ENCODE assay signal across 24 cellular contexts in the genomic region with DNA sequence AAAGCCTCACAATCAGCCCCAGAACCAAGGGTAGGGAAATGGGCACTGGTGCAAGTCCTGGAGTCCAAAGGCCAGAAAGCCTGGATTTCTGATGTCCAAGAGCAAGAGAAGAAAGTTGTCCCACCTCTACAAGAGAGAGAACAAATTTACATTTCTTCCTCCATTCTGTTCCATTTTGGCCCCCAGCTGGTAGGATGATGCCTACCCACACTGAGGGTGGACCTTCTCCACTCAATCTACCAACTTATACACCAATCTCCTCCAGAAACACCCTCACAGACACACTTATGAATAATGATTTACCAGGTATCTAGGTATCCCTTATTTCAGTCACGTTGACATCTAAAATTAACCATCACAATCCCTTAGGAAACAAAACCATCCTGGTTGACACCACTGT.
"Had no signal": no experiment of that assay in that cellular context is flagged by ENCODE, and none has a peak within 500 bp of the region (broad histone marks: within the 10 kb centered on the region; RNA-seq: fewer than 3 reads in every experiment).

No MANE protein-coding gene starts in this region.

- H3K4me3 Mint-ChIP-seq: activated B cell treated with CpG ODN at 0.5 μM for 24 hours; activated CD4-positive, alpha-beta memory T cell treated with anti-CD3 and anti-CD28 coated beads for 36 hours; activated CD8-positive, alpha-beta memory T cell treated with anti-CD3 and anti-CD28 coated beads, Interleukin-2, amount 10 ng/mL, durations not matched to agents 7 days and 5 days; activated naive CD4-positive, alpha-beta T cell treated with anti-CD3 and anti-CD28 coated beads, Interleukin-2, amount 50 U/mL, for 24 hours; activated T-cell treated with anti-CD3 and anti-CD28 coated beads, Interleukin-2, amount 50 U/mL, for 24 hours; brain had no signal

- H3K9me3 Mint-ChIP-seq: activated naive CD4-positive, alpha-beta T cell treated with anti-CD3 and anti-CD28 coated beads, Interleukin-2, amount 50 U/mL, for 24 hours had no signal

- DNase-seq: activated B cell treated with CpG ODN at 0.5 μM for 24 hours; activated CD4-positive, alpha-beta memory T cell treated with anti-CD3 and anti-CD28 coated beads for 36 hours; activated CD4-positive, alpha-beta T cell treated with anti-CD3 and anti-CD28 coated beads, Interleukin-2, amount 50 U/mL, for 1 hour; activated CD4-positive, CD25-positive, alpha-beta regulatory T cell treated with anti-CD3 and anti-CD28 coated beads, Interleukin-2, amount 50 U/mL, for 72 hours; activated CD8-positive, alpha-beta memory T cell treated with anti-CD3 and anti-CD28 coated beads, Interleukin-2, amount 10 ng/mL, durations not matched to agents 7 days and 5 days; activated gamma-delta T cell treated with Interleukin-2 at 50 U/mL for 16 hours; activated T-cell treated with anti-CD3 and anti-CD28 coated beads, Interleukin-2, amount 50 U/mL, for 24 hours; caudate nucleus; cerebellar nuclear complex; MV-4-11; NCI-H1092; NCI-H1436 treated with DMSO at 0.1 percent for 48 hours; NCI-H1694 treated with DMSO at 0.1 percent for 48 hours; NCI-H2029; NCI-H345; NCI-H524 treated with DMSO at 0.1 percent for 48 hours; NCI-H748 treated with DMSO at 0.1 percent for 48 hours; NK-92 treated with Interleukin-12 subunit alpha and Interleukin-12 subunit beta, amount 100 ng/mL, for 24 hours; PC-9; SIG-M5; SW 1271; T-helper 9 cell had no signal

- H3K27ac Mint-ChIP-seq: activated B cell treated with CpG ODN at 0.5 μM for 24 hours; activated CD4-positive, alpha-beta memory T cell treated with anti-CD3 and anti-CD28 coated beads for 36 hours; activated CD8-positive, alpha-beta memory T cell treated with anti-CD3 and anti-CD28 coated beads, Interleukin-2, amount 10 ng/mL, durations not matched to agents 7 days and 5 days; activated naive CD4-positive, alpha-beta T cell treated with anti-CD3 and anti-CD28 coated beads, Interleukin-2, amount 50 U/mL, for 24 hours; activated T-cell treated with anti-CD3 and anti-CD28 coated beads, Interleukin-2, amount 50 U/mL, for 24 hours; brain had no signal

- H3K27me3 Mint-ChIP-seq: activated B cell treated with CpG ODN at 0.5 μM for 24 hours; activated CD4-positive, alpha-beta memory T cell treated with anti-CD3 and anti-CD28 coated beads for 36 hours; activated CD8-positive, alpha-beta memory T cell treated with anti-CD3 and anti-CD28 coated beads, Interleukin-2, amount 10 ng/mL, durations not matched to agents 7 days and 5 days; activated naive CD4-positive, alpha-beta T cell treated with anti-CD3 and anti-CD28 coated beads, Interleukin-2, amount 50 U/mL, for 24 hours; activated T-cell treated with anti-CD3 and anti-CD28 coated beads, Interleukin-2, amount 50 U/mL, for 24 hours; brain had no signal

- H3K36me3 Mint-ChIP-seq: activated CD4-positive, alpha-beta memory T cell treated with anti-CD3 and anti-CD28 coated beads for 36 hours; activated CD8-positive, alpha-beta memory T cell treated with anti-CD3 and anti-CD28 coated beads, Interleukin-2, amount 10 ng/mL, durations not matched to agents 7 days and 5 days; activated naive CD4-positive, alpha-beta T cell treated with anti-CD3 and anti-CD28 coated beads, Interleukin-2, amount 50 U/mL, for 24 hours; brain had no signal

- H3K4me1 Mint-ChIP-seq: activated B cell treated with CpG ODN at 0.5 μM for 24 hours; activated CD8-positive, alpha-beta memory T cell treated with anti-CD3 and anti-CD28 coated beads, Interleukin-2, amount 10 ng/mL, durations not matched to agents 7 days and 5 days; activated naive CD4-positive, alpha-beta T cell treated with anti-CD3 and anti-CD28 coated beads, Interleukin-2, amount 50 U/mL, for 24 hours; brain had no signal
